Comparison of ENCODE assay signal across 14 cellular contexts in the genomic region with DNA sequence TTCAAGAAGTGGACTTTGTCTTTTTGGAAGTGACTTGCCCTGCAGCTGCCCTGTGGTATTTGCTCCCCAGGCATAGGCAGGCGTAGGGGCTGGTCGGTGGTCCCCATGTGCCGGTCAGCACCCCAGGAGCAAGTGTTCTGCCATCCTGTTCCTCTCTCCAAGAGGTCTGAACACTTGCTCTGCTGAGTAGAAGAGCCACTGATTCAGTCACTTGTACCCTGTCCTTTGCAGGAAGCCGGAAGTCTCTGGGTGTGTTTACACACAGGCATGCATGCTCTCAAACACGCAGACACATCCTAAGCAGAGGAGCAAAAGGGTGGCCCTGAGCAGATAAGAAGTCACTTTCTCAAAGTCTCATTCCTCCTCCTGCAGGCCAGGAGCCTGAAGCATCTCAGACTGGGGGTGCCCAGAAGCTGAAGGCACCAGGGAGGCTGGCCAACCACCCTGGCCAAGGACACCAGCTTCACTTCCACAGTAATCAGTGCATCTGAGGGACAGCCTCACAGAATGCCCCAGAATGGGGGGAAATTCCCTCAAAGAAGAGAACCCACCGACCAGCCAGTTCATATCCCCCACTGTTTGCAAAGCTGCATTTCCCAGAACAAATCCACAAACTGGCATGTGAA.
DNase-seq lines count a peak whose midpoint lies in the region; ATAC-seq, FAIRE-seq and TF ChIP-seq lines count a peak whose summit lies in the region.
"Had no signal": no experiment of that assay in that cellular context is flagged by ENCODE, and none has a peak within 500 bp of the region (broad histone marks: within the 10 kb centered on the region; RNA-seq: fewer than 3 reads in every experiment).

No MANE protein-coding gene starts in this region.

- peaks cover 12% of the 10 kb centered on the region for H3K27me3 ChIP-seq in CD4-positive, CD25-positive, alpha-beta regulatory T cell (ENCODE audit: control insufficient read depth, insufficient read depth, low read length)
- peaks cover 0 to 4% of the 10 kb centered on the region in 2 experiments; a peak in 1 of 5 replicates for H3K27me3 ChIP-seq in HepG2 (ENCODE audit: control insufficient read depth in 1 of 2, insufficient read depth in 2 of 2, low read length in 2 of 2)
- H3K27me3 ChIP-seq: stomach had no signal

- H3K4me1 Mint-ChIP-seq in CD4-positive, CD25-positive, alpha-beta regulatory T cell: peaks cover 23 to 81% (median 35%) of the 10 kb centered on the region in 4 donors
- peaks cover 45% of the 10 kb centered on the region for H3K4me1 Mint-ChIP-seq in T-helper 17 cell
- peaks cover 88% of the 10 kb centered on the region for H3K4me1 Mint-ChIP-seq in activated naive CD4-positive, alpha-beta T cell treated with anti-CD3 and anti-CD28 coated beads, Interleukin-2, amount 10 ng/mL, durations not matched to agents 7 days and 5 days
- H3K4me1 Mint-ChIP-seq: GM23338 had no signal

- H3K27ac Mint-ChIP-seq in CD4-positive, CD25-positive, alpha-beta regulatory T cell: peak overlapping the region; percentile 93 to 98 (median 96)
- peak overlapping the region; percentile 95 for H3K27ac Mint-ChIP-seq in T-helper 17 cell
- H3K27ac Mint-ChIP-seq in activated naive CD4-positive, alpha-beta T cell treated with anti-CD3 and anti-CD28 coated beads, Interleukin-2, amount 10 ng/mL, durations not matched to agents 7 days and 5 days: peak overlapping the region; percentile 99
- H3K27ac Mint-ChIP-seq: GM23338, nephron had no signal

- no peaks in the 10 kb centered on the region for H3K79me2 ChIP-seq in HepG2 (ENCODE audit: insufficient read depth, low read length)

- BruUV-seq in HepG2 (replicated peaks; lab: Mats Ljungman, UMichigan): no TSS peak

- TF ChIP-seq RAD21 in HepG2 (CRISPR knock-in tag; IDR thresholded peaks at IDR 0.05): no peak

- peak in 1 of 2 experiments; percentile 33; a peak in 1 of 4 replicates for TF ChIP-seq EP300 in HepG2 (IDR thresholded peaks at IDR 0.05; ENCODE audit: low read depth in 2 of 2, low read length in 2 of 2)
- no peak for TF ChIP-seq EP300 in HepG2 (CRISPR knock-in tag; IDR thresholded peaks at IDR 0.05; ENCODE audit: borderline replicate concordance)

- H3K36me3 Mint-ChIP-seq in CD4-positive, CD25-positive, alpha-beta regulatory T cell: no peaks in the 10 kb centered on the region
- no peaks in the 10 kb centered on the region for H3K36me3 Mint-ChIP-seq in T-helper 17 cell (ENCODE audit: low read depth)
- H3K36me3 Mint-ChIP-seq in activated naive CD4-positive, alpha-beta T cell treated with anti-CD3 and anti-CD28 coated beads, Interleukin-2, amount 10 ng/mL, durations not matched to agents 7 days and 5 days: peaks cover 32% of the 10 kb centered on the region

- no peak overlapping the region for H2AFZ ChIP-seq in HepG2 (ENCODE audit: low read length)
- H2AFZ ChIP-seq: GM23338 had no signal

- no peak for FAIRE-seq in HepG2 (lab: Jason Lieb, UNC)

- in situ Hi-C loops in HepG2 (cut with HindIII; ENCODE audit: extremely low pct_ligation_motif_present, low pct_unique_long_range_greater_than_20kb): no loop called here
- in situ Hi-C loops in KBM-7 (cut with MboI; ENCODE audit: low pct_unique_long_range_greater_than_20kb, low sequenced_read_pairs): no loop called here

- peak overlapping the region; percentile 71 for H3K4me2 ChIP-seq in HepG2 (ENCODE audit: low read depth, low read length)
- H3K4me2 ChIP-seq: GM23338 had no signal

- POLR2A ChIA-PET in HepG2 (lab: Yijun Ruan, JAX): no interaction called here

- no peak for TF ChIP-seq POLR2A in HepG2 (IDR thresholded peaks at IDR 0.05; ENCODE audit: insufficient read depth in 1 of 2, low read depth in 2 of 2, low read length in 2 of 2)

- peak overlapping the region; percentile 27; the same call in 1 of the 2 replicates for H3K9ac ChIP-seq in HepG2 (ENCODE audit: insufficient read depth, low read depth, low read length)

- H3K27me3 Mint-ChIP-seq in CD4-positive, CD25-positive, alpha-beta regulatory T cell: peaks cover 25% of the 10 kb centered on the region
- no peaks in the 10 kb centered on the region for H3K27me3 Mint-ChIP-seq in T-helper 17 cell
- peaks cover 17% of the 10 kb centered on the region for H3K27me3 Mint-ChIP-seq in activated naive CD4-positive, alpha-beta T cell treated with anti-CD3 and anti-CD28 coated beads, Interleukin-2, amount 10 ng/mL, durations not matched to agents 7 days and 5 days

- H3K9me3 ChIP-seq in CD4-positive, CD25-positive, alpha-beta regulatory T cell (ENCODE audit: control insufficient read depth in 2 of 2, low read length in 2 of 2): no peaks in the 10 kb centered on the region
- H3K9me3 ChIP-seq in T-helper 17 cell (ENCODE audit: control insufficient read depth, low read length, poor library complexity, severe bottlenecking) (no peaks in the 10 kb centered on the region), HepG2 (ENCODE audit: low read length) (no peaks in the 10 kb centered on the region)

- intact Hi-C loops in HepG2 (cut with micrococcal nuclease; ENCODE audit: unreplicated experiment): no loop called here

- H3K9me3 Mint-ChIP-seq in CD4-positive, CD25-positive, alpha-beta regulatory T cell: peaks cover 0 to 3% (median 0%) of the 10 kb centered on the region in 7 donors
- peaks cover 9% of the 10 kb centered on the region for H3K9me3 Mint-ChIP-seq in activated naive CD4-positive, alpha-beta T cell treated with anti-CD3 and anti-CD28 coated beads, Interleukin-2, amount 10 ng/mL, durations not matched to agents 7 days and 5 days

- WGBS in HepG2 (ENCODE audit: low lambda C conversion rate): 14% methylated on average over 6 of the region's 6 CpGs

- ATAC-seq in CD4-positive, CD25-positive, alpha-beta regulatory T cell (ENCODE audit: low read depth in 2 of 2): peak; percentile 96 to 97
- ATAC-seq in T-helper 17 cell: peak; percentile 90
- ATAC-seq in HepG2: peak; percentile 85
- no peak for ATAC-seq in HG03196 (IDR thresholded peaks at IDR 0.05; ENCODE audit: unreplicated experiment)
- no peak for ATAC-seq in HG03457 (IDR thresholded peaks at IDR 0.05; ENCODE audit: unreplicated experiment)
- ATAC-seq: GM23338 had no signal

- H4K20me1 ChIP-seq in HepG2 (ENCODE audit: insufficient read depth, low read length): no peaks in the 10 kb centered on the region

- peak overlapping the region; percentile 6 to 82 (median 68) for H3K4me3 Mint-ChIP-seq in CD4-positive, CD25-positive, alpha-beta regulatory T cell
- peak overlapping the region; percentile 83 for H3K4me3 Mint-ChIP-seq in T-helper 17 cell
- peak overlapping the region; percentile 56 for H3K4me3 Mint-ChIP-seq in activated naive CD4-positive, alpha-beta T cell treated with anti-CD3 and anti-CD28 coated beads, Interleukin-2, amount 10 ng/mL, durations not matched to agents 7 days and 5 days
- H3K4me3 Mint-ChIP-seq: GM23338, nephron had no signal

- H3K36me3 ChIP-seq in CD4-positive, CD25-positive, alpha-beta regulatory T cell (ENCODE audit: control insufficient read depth, insufficient read depth, low read length): no peaks in the 10 kb centered on the region
- H3K36me3 ChIP-seq in HepG2 (replicated peaks in 1 of 2; ENCODE audit: control insufficient read depth in 1 of 2, insufficient read depth in 2 of 2, low read length in 2 of 2): no peaks in the 10 kb centered on the region
- H3K36me3 ChIP-seq: stomach had no signal

- H3K4me1 ChIP-seq in CD4-positive, CD25-positive, alpha-beta regulatory T cell (ENCODE audit: control insufficient read depth, insufficient read depth, low read length, poor library complexity, severe bottlenecking): peaks cover 36% of the 10 kb centered on the region
- peaks cover 28% of the 10 kb centered on the region for H3K4me1 ChIP-seq in HepG2 (ENCODE audit: insufficient read depth, low read length)
- H3K4me1 ChIP-seq: stomach had no signal

- DNase-seq in CD4-positive, CD25-positive, alpha-beta regulatory T cell: peak in 2 of 3 donors; percentile 40 to 84
- no peak for DNase-seq in T-helper 17 cell
- peak; percentile 74 for DNase-seq in activated naive CD4-positive, alpha-beta T cell treated with anti-CD3 and anti-CD28 coated beads, Interleukin-2, amount 10 ng/mL, durations not matched to agents 7 days and 5 days
- DNase-seq in HepG2 (ENCODE audit: low spot score): no peak
- DNase-seq in KBM-7: no peak
- no peak for DNase-seq in retina
- DNase-seq: KG1, NCI-H2171 treated with DMSO at 0.1 percent for 48 hours, stomach had no signal

- TF ChIP-seq CTCF in HepG2 (CRISPR knock-in tag; IDR thresholded peaks at IDR 0.05): no peak

- CTCF ChIA-PET in activated naive CD4-positive, alpha-beta T cell treated with anti-CD3 and anti-CD28 coated beads, Interleukin-2, amount 10 ng/mL, durations not matched to agents 7 days and 5 days (lab: Charles Lee): interaction anchor here (0.6 to 2.1 kb wide), 5 partner anchors 29 to 232 kb away, joined by 3 to 7 read pairs (median 3); no protein-coding TSS in a partner anchor
- CTCF ChIA-PET in HepG2 (lab: Yijun Ruan, JAX; ENCODE audit: low intra/inter-chr PET ratio, low total read pairs): no interaction called here

- H3K27ac ChIP-seq in CD4-positive, CD25-positive, alpha-beta regulatory T cell (ENCODE audit: insufficient read depth, low read length, poor library complexity, severe bottlenecking): peak overlapping the region; percentile 60
- no peak overlapping the region for H3K27ac ChIP-seq in HepG2 (ENCODE audit: extremely low read length, insufficient read depth, low read length)
- H3K27ac ChIP-seq: epithelial cell of prostate had no signal

- H3K4me3 ChIP-seq in CD4-positive, CD25-positive, alpha-beta regulatory T cell (ENCODE audit: low read depth, low read length): peak overlapping the region; percentile 15
- peak overlapping the region in 1 of 3 experiments; percentile 51; a peak in 2 of 6 replicates for H3K4me3 ChIP-seq in HepG2 (replicated peaks in 1 of 3; ENCODE audit: insufficient read depth in 1 of 3, low read depth in 2 of 3, low read length in 3 of 3)
- H3K4me3 ChIP-seq: GM23338, stomach had no signal

TF ChIP-seq in HepG2, 621 proteins besides CTCF, POLR2A, EP300 and RAD21 (continues in another document):
- TF ChIP-seq RARA (CRISPR knock-in tag; IDR thresholded peaks at IDR 0.05): peak; percentile 48
- TF ChIP-seq MYC (CRISPR knock-in tag; IDR thresholded peaks at IDR 0.05; ENCODE audit: borderline replicate concordance): 0 out of 2 replicates have a peak, but pooled peaks have one; percentile 19
- TF ChIP-seq GABPB1 (CRISPR knock-in tag; IDR thresholded peaks at IDR 0.05): peak; percentile 70
- TF ChIP-seq ZNF317 (CRISPR knock-in tag; IDR thresholded peaks at IDR 0.05): peak; percentile 72

Comparison
In these comparisons a context has a peak if more than half of its experiments do, and no peak if none do; other contexts are left out.
1. ATAC-seq: peak in CD4-positive, CD25-positive, alpha-beta regulatory T cell (2 of 2), T-helper 17 cell (single experiment) and HepG2 (single experiment); none in HG03196 (single experiment) and HG03457 (single experiment).
2. DNase-seq: peak in CD4-positive, CD25-positive, alpha-beta regulatory T cell (2 of 3) and activated naive CD4-positive, alpha-beta T cell treated with anti-CD3 and anti-CD28 coated beads, Interleukin-2, amount 10 ng/mL, durations not matched to agents 7 days and 5 days (single experiment); none in T-helper 17 cell (0 of 3), HepG2 (single experiment), KBM-7 (single experiment) and retina (single experiment).
3. Peak in every context shown above with its lines, with median percentiles within 50 percentile points of each other: H3K27ac Mint-ChIP-seq and H3K4me3 Mint-ChIP-seq.